Comparison of ENCODE assay signal across 10 cellular contexts in genomic region chr2:210363261-210363660, GRCh38. TPM values are rescaled to one million over a fixed set of nuclear protein-coding genes. Genes with fewer than 3 reads are reported as not detected.
A peak's percentile ranks its signal among the peaks of the same experiment; 100 is the strongest.
DNase-seq lines count a peak whose midpoint lies in the region; ATAC-seq, FAIRE-seq and TF ChIP-seq lines count a peak whose summit lies in the region.
"Had no signal": no experiment of that assay in that cellular context is flagged by ENCODE, and none has a peak within 500 bp of the region (broad histone marks: within the 10 kb centered on the region; RNA-seq: fewer than 3 reads in every experiment).

No MANE protein-coding gene starts in this region.

- intact Hi-C loops in esophagus squamous epithelium (cut with DNase I) (no loop called here), ovary (cut with DNase I) (no loop called here)

- no peaks in the 10 kb centered on the region for H3K9me3 ChIP-seq in keratinocyte (ENCODE audit: control insufficient read depth, low read depth, low read length)
- no peaks in the 10 kb centered on the region for H3K9me3 ChIP-seq in esophagus squamous epithelium
- no peaks in the 10 kb centered on the region for H3K9me3 ChIP-seq in ovary

- no peak for TF ChIP-seq EP300 in ovary (IDR thresholded peaks at IDR 0.05)

- H3K36me3 ChIP-seq in keratinocyte (ENCODE audit: control insufficient read depth in 2 of 2, extremely low read depth in 1 of 2, insufficient read depth in 2 of 2, low read length in 2 of 2) (no peaks in the 10 kb centered on the region), esophagus squamous epithelium (no peaks in the 10 kb centered on the region), ovary (no peaks in the 10 kb centered on the region)

- DNase-seq in GM12864 (ENCODE audit: low read depth) (no peak), NCI-H146 treated with DMSO at 0.1 percent for 48 hours (lab: John Stamatoyannopoulos, UW; ENCODE audit: unreplicated experiment) (peak; percentile 51), keratinocyte (ENCODE audit: low read depth, low spot score) (no peak), GM19240 (ENCODE audit: insufficient read length, low spot score) (no peak), substantia nigra (lab: John Stamatoyannopoulos, UW) (no peak), esophagus squamous epithelium (lab: John Stamatoyannopoulos, UW) (no peak), ovary (no peak)
- DNase-seq: NCI-H226 had no signal

- TF ChIP-seq CTCF in GM12864 (IDR thresholded peaks at IDR 0.05; ENCODE audit: low read depth, low read length, missing control alignments) (peak; percentile 41), keratinocyte (optimal IDR thresholded peaks at IDR 0.05 in 1 of 3, IDR thresholded peaks at IDR 0.05 in 1 of 3, conservative IDR thresholded peaks at IDR 0.05 in 1 of 3; ENCODE audit: extremely low read depth in 1 of 3, insufficient read depth in 2 of 3, low read length in 3 of 3) (peak; percentile 19 to 54 (median 24)), esophagus squamous epithelium (IDR thresholded peaks at IDR 0.05) (peak in 1 of 6 experiments; percentile 24), ovary (IDR thresholded peaks at IDR 0.05) (no peak)

- no peaks in the 10 kb centered on the region for H3K79me2 ChIP-seq in keratinocyte (ENCODE audit: control insufficient read depth, insufficient read depth, low read length)

- H3K9me1 ChIP-seq in keratinocyte (ENCODE audit: control insufficient read depth, extremely low read depth, insufficient read depth, low read length): no peaks in the 10 kb centered on the region

- TF ChIP-seq POLR2A in esophagus squamous epithelium (IDR thresholded peaks at IDR 0.05): no peak
- TF ChIP-seq POLR2A in ovary (IDR thresholded peaks at IDR 0.05): no peak

- ATAC-seq in GM21576 (IDR thresholded peaks at IDR 0.05; ENCODE audit: unreplicated experiment): peak; percentile 41

- H3K27me3 ChIP-seq in keratinocyte (ENCODE audit: control insufficient read depth, extremely low read depth, insufficient read depth, low read length) (no peaks in the 10 kb centered on the region), esophagus squamous epithelium (no peaks in the 10 kb centered on the region), ovary (no peaks in the 10 kb centered on the region)

- no peak overlapping the region for H2AFZ ChIP-seq in keratinocyte (ENCODE audit: control insufficient read depth, low read length)

- H3K27ac ChIP-seq in keratinocyte (ENCODE audit: control insufficient read depth, insufficient read depth, low read length) (no peak overlapping the region), substantia nigra (ENCODE audit: low read depth, low read length, poor library complexity, severe bottlenecking) (no peak overlapping the region), esophagus squamous epithelium (no peak overlapping the region), ovary (no peak overlapping the region)

- H3K4me1 ChIP-seq in keratinocyte (ENCODE audit: control insufficient read depth, extremely low read depth, insufficient read depth, low read length) (no peaks in the 10 kb centered on the region), esophagus squamous epithelium (no peaks in the 10 kb centered on the region), ovary (ENCODE audit: insufficient read depth) (no peaks in the 10 kb centered on the region)

- no peaks in the 10 kb centered on the region for H4K20me1 ChIP-seq in keratinocyte (ENCODE audit: control insufficient read depth, extremely low read depth, insufficient read depth, low read length)

- dilution Hi-C loops in keratinocyte (cut with MboI; ENCODE audit: extremely low pct_ligation_motif_present, low sequenced_read_pairs): no loop called here

- no peak overlapping the region for H3K9ac ChIP-seq in keratinocyte (ENCODE audit: control insufficient read depth, extremely low read depth, insufficient read depth, low read length)

- H3K4me2 ChIP-seq in keratinocyte (ENCODE audit: control insufficient read depth, extremely low read depth, insufficient read depth, low read depth, low read length): no peak overlapping the region

- H3K4me3 ChIP-seq in GM12864 (ENCODE audit: low read depth, low read length) (no peak overlapping the region), keratinocyte (ENCODE audit: control insufficient read depth in 2 of 3, extremely low read depth in 1 of 3, insufficient read depth in 2 of 3, low read depth in 1 of 3, low read length in 3 of 3) (no peak overlapping the region), esophagus squamous epithelium (no peak overlapping the region), ovary (no peak overlapping the region)

- FAIRE-seq in keratinocyte (lab: Jason Lieb, UNC): no peak
- FAIRE-seq: frontal cortex had no signal

RNA-seq across cellular contexts. Expression of gene MYL1, which starts 48.3 kb away (rescaled TPM):
- polyA plus RNA-seq in keratinocyte: not detected in 3 replicates
- not detected for polyA plus RNA-seq in keratinocyte (2011; ENCODE audit: low read depth)
- polyA plus RNA-seq in keratinocyte (2011; cell fraction: cytosol; rRNA removed): not detected in 2 replicates
- not detected in 2 replicates for polyA plus RNA-seq in keratinocyte (2011; cell fraction: nucleus; rRNA removed)
- not detected in 2 replicates for polyA plus RNA-seq in keratinocyte (2012; ENCODE audit: low replicate concordance)
- polyA minus RNA-seq in keratinocyte: not detected in 3 replicates
- polyA minus RNA-seq in keratinocyte (2011; cell fraction: cytosol; rRNA and poly(A)+ RNA removed): not detected
- not detected in 2 replicates for polyA minus RNA-seq in keratinocyte (2011; cell fraction: nucleus; rRNA and poly(A)+ RNA removed)
- total RNA-seq in esophagus squamous epithelium: not detected
- under 1 TPM in 1 of 7 donors, not detected in 6; 0.62 TPM for total RNA-seq in ovary
- not detected for polyA plus RNA-seq in ovary
- total RNA-seq: frontal cortex had no signal

Comparison
In these comparisons a context has a peak if more than half of its experiments do, and no peak if none do; other contexts are left out.
1. CTCF ChIP-seq: peak in GM12864 (single experiment) and keratinocyte (3 of 3); none in ovary (0 of 3).